Comparison of ENCODE assay signal across 8 cellular contexts in genomic region chr19:10852941-10853340, GRCh38. TPM values are rescaled to one million over a fixed set of nuclear protein-coding genes. Genes with fewer than 3 reads are reported as not detected.
"Had no signal": no experiment of that assay in that cellular context is flagged by ENCODE, and none has a peak within 500 bp of the region (broad histone marks: within the 10 kb centered on the region; RNA-seq: fewer than 3 reads in every experiment).

No MANE protein-coding gene starts in this region.

- H3K4me3 ChIP-seq: GM23338 had no signal

- H3K27ac ChIP-seq: KMS-11 had no signal

- DNase-seq: H9, HCEC 1CT, KBM-7 had no signal

- H3K4me2 ChIP-seq: GM23338, KMS-11 had no signal

- H2AFZ ChIP-seq: GM23338 had no signal

- H3K9ac ChIP-seq: KMS-11 had no signal

- FAIRE-seq: H1, H54, HTR-8/SVneo had no signal

- ATAC-seq: GM23338 had no signal

RNA-seq across cellular contexts. Expression of gene C19orf38, which starts 4.7 kb away (rescaled TPM):
- total RNA-seq: GM23338, H1, H9 had no signal
